Comparison of ENCODE assay signal across 8 cellular contexts in genomic region chr12:131928080-131928764, GRCh38. TPM values are rescaled to one million over a fixed set of nuclear protein-coding genes. Genes with fewer than 3 reads are reported as not detected.
DNase-seq lines count a peak whose midpoint lies in the region; ATAC-seq and TF ChIP-seq lines count a peak whose summit lies in the region.

No MANE protein-coding gene starts in this region.

- H3K9me3 ChIP-seq in WERI-Rb-1 (ENCODE audit: severe bottlenecking) (peaks cover 9% of the 10 kb centered on the region), sigmoid colon (no peaks in the 10 kb centered on the region)

- DNase-seq in EL = peak; percentile 56
- peak; percentile 61 for DNase-seq in WERI-Rb-1
- no peak for DNase-seq in glutamatergic neuron
- DNase-seq in sigmoid colon = peak; percentile 68
- no peak for DNase-seq in NK-92 treated with Interleukin-12 subunit alpha and Interleukin-12 subunit beta, amount 100 ng/mL, for 24 hours (lab: John Stamatoyannopoulos, UW)
- DNase-seq in GM03348 (ENCODE audit: low spot score) = no peak

- H3K27ac ChIP-seq in WERI-Rb-1 (peak overlapping the region; percentile 89), sigmoid colon (peak overlapping the region; percentile 92 to 94 (median 93))

- H3K36me3 Mint-ChIP-seq in glutamatergic neuron (ENCODE audit: unreplicated experiment) = no peaks in the 10 kb centered on the region

- TF ChIP-seq POLR2A in sigmoid colon (IDR thresholded peaks at IDR 0.05) = no peak

- no peak for TF ChIP-seq CTCF in WERI-Rb-1 (IDR thresholded peaks at IDR 0.05; ENCODE audit: low read depth, low read length)
- no peak for TF ChIP-seq CTCF in glutamatergic neuron (IDR thresholded peaks at IDR 0.05; ENCODE audit: partially characterized antibody, unreplicated experiment)
- no peak for TF ChIP-seq CTCF in sigmoid colon (IDR thresholded peaks at IDR 0.05)

- peaks cover 7% of the 10 kb centered on the region for H3K27me3 Mint-ChIP-seq in glutamatergic neuron (ENCODE audit: unreplicated experiment)

- H3K27ac Mint-ChIP-seq in glutamatergic neuron (ENCODE audit: unreplicated experiment) = peak overlapping the region; percentile 72

- H3K4me3 Mint-ChIP-seq in glutamatergic neuron (ENCODE audit: unreplicated experiment) = peak overlapping the region; percentile 83

- peaks cover 13% of the 10 kb centered on the region for H3K9me3 Mint-ChIP-seq in glutamatergic neuron (ENCODE audit: unreplicated experiment)

- TF ChIP-seq EP300 in sigmoid colon (IDR thresholded peaks at IDR 0.05) = no peak

- H3K4me1 ChIP-seq in sigmoid colon = peaks cover 0 to 24% (median 16%) of the 10 kb centered on the region in 4 donors

- peaks cover 28% of the 10 kb centered on the region for H3K36me3 ChIP-seq in WERI-Rb-1
- peaks cover 0 to 15% (median 8%) of the 10 kb centered on the region in 4 donors for H3K36me3 ChIP-seq in sigmoid colon

- no peaks in the 10 kb centered on the region for H3K27me3 ChIP-seq in WERI-Rb-1 (ENCODE audit: insufficient read depth, low read depth, severe bottlenecking)
- H3K27me3 ChIP-seq in sigmoid colon = no peaks in the 10 kb centered on the region

- peaks cover 7% of the 10 kb centered on the region for H3K4me1 Mint-ChIP-seq in glutamatergic neuron (ENCODE audit: low read depth, unreplicated experiment)

- H3K4me3 ChIP-seq in WERI-Rb-1 (ENCODE audit: low read depth, low read length) (peak overlapping the region; percentile 67), sigmoid colon (peak overlapping the region; percentile 58 to 93 (median 88))

- WGBS in sigmoid colon, 2 donors = 12 to 30% methylated on average over 37 of the region's 37 CpGs

- ATAC-seq in HG02571 (IDR thresholded peaks at IDR 0.05; ENCODE audit: unreplicated experiment) = peak; percentile 2
- no peak for ATAC-seq in HG03378 (IDR thresholded peaks at IDR 0.05; ENCODE audit: unreplicated experiment)

- intact Hi-C loops in sigmoid colon (cut with DNase I) = no loop called here

RNA-seq across cellular contexts. Expression of gene PUS1, which starts 0.9 kb away (rescaled TPM):
- 28.1 TPM for total RNA-seq in glutamatergic neuron (ENCODE audit: unreplicated experiment)
- total RNA-seq in sigmoid colon = 10 to 100 TPM in 1 of 4 donors, 1 to 10 TPM in 3; 7.6 to 15.6 (median 8.9) TPM
- 10 to 100 TPM in 1 of 3 donors, 1 to 10 TPM in 2; 9.0 to 33.8 (median 9.7) TPM for polyA plus RNA-seq in sigmoid colon

RNA-seq across cellular contexts. Expression of gene EP400, which starts 21.5 kb away (rescaled TPM):
- 85.8 TPM for total RNA-seq in glutamatergic neuron (ENCODE audit: unreplicated experiment)
- 10 to 100 TPM; 14.5 to 35.7 (median 18.8) TPM for total RNA-seq in sigmoid colon
- polyA plus RNA-seq in sigmoid colon = 10 to 100 TPM in 1 of 3 donors, 1 to 10 TPM in 2; 3.2 to 22.3 (median 4.2) TPM

RNA-seq across cellular contexts. Expression of gene ULK1, which starts 33.8 kb away (rescaled TPM):
- total RNA-seq in glutamatergic neuron (ENCODE audit: unreplicated experiment) (168 TPM), sigmoid colon (10 to 100 TPM; 13.2 to 29.1 (median 18.6) TPM)
- polyA plus RNA-seq in sigmoid colon = 10 to 100 TPM in 1 of 3 donors, 1 to 10 TPM in 2; 5.3 to 17.5 (median 5.4) TPM

Comparison
In these comparisons a context has a peak if more than half of its experiments do, and no peak if none do; other contexts are left out.
1. DNase-seq: peak in EL (single experiment), WERI-Rb-1 (single experiment) and sigmoid colon (single experiment); none in glutamatergic neuron (single experiment), NK-92 treated with Interleukin-12 subunit alpha and Interleukin-12 subunit beta, amount 100 ng/mL, for 24 hours (single experiment) and GM03348 (single experiment).